Comparison of ENCODE assay signal across 13 cellular contexts in the genomic region with DNA sequence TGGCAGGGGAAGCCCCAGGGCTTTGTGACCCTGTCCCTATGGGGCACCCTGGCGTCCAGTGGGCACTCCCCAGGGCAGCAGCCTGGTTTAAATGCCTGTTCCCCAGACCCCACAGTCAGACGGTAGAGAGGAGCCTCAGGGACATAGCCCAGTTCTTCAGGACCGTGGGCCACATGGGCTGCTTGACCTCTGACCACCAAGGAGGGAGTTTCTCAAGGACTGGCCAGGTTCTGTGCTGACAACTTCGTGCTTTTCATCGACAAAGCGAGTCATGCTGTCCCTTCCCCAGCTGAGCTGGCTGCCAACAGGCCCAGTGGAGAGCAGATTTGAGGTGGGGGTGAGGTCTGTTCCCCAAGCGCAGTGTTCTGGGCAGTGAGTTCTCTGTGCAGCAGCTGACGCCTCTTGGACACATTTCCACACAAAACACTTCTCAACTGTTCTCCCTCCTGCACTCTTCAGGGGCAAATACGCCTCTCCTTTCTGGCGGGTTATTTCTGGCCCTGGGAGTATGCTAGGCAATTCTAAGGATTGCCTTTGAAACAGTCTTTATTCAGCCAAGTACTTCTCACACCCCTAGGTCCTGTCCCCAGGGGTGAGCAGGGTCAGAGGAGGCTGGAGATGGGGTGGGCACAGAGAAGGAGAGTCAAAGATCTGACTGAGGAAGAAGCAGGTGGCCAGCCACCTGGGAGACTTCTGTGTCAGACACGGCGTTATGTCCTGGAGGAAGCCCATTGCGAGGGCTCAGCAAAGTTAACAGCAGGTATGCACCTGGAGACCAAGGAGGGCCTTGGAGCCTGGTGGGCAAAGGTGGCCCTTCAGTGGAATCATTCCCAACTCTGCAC. TPM values are rescaled to one million over a fixed set of nuclear protein-coding genes. Genes with fewer than 3 reads are reported as not detected.
DNase-seq lines count a peak whose midpoint lies in the region; ATAC-seq and TF ChIP-seq lines count a peak whose summit lies in the region.
"Had no signal": no experiment of that assay in that cellular context is flagged by ENCODE, and none has a peak within 500 bp of the region (broad histone marks: within the 10 kb centered on the region; RNA-seq: fewer than 3 reads in every experiment).

No MANE protein-coding gene starts in this region.

- H3K27ac Mint-ChIP-seq in T-helper 2 cell treated with Interferon-gamma antibody and Interleukin-4, amounts not matched to agents 5 μg/mL and 100 μg/mL, for 36 hours, result no peak overlapping the region
- H3K27ac Mint-ChIP-seq: activated B cell treated with CpG ODN at 0.5 μM for 24 hours had no signal

- H3K4me1 ChIP-seq in right atrium auricular region, result peaks cover 0 to 38% of the 10 kb centered on the region in 2 donors
- H3K4me1 ChIP-seq in gastrocnemius medialis, result peaks cover 23 to 45% of the 10 kb centered on the region in 2 donors

- intact Hi-C loops in gastrocnemius medialis (cut with DNase I; ENCODE audit: low total_unique reads), result no loop called here

- H3K27me3 Mint-ChIP-seq in T-helper 2 cell treated with Interferon-gamma antibody and Interleukin-4, amounts not matched to agents 5 μg/mL and 100 μg/mL, for 36 hours (ENCODE audit: low read depth), result no peaks in the 10 kb centered on the region
- H3K27me3 Mint-ChIP-seq: activated B cell treated with CpG ODN at 0.5 μM for 24 hours; CD4-positive, alpha-beta memory T cell had no signal

- H3K4me3 Mint-ChIP-seq in T-helper 2 cell treated with Interferon-gamma antibody and Interleukin-4, amounts not matched to agents 5 μg/mL and 100 μg/mL, for 36 hours, result no peak overlapping the region
- H3K4me3 Mint-ChIP-seq: activated B cell treated with CpG ODN at 0.5 μM for 24 hours; CD4-positive, alpha-beta memory T cell had no signal

- H3K9me3 ChIP-seq in right atrium auricular region (no peaks in the 10 kb centered on the region), gastrocnemius medialis (no peaks in the 10 kb centered on the region)

- TF ChIP-seq POLR2A in gastrocnemius medialis (IDR thresholded peaks at IDR 0.05), result no peak

- TF ChIP-seq CTCF in right atrium auricular region (IDR thresholded peaks at IDR 0.05) (no peak), gastrocnemius medialis (IDR thresholded peaks at IDR 0.05 in 4 of 5, conservative IDR thresholded peaks at IDR 0.05 in 1 of 5) (no peak)

- peak overlapping the region; percentile 84 for H3K27ac ChIP-seq in caudate nucleus (ENCODE audit: low read depth, low read length)
- peak overlapping the region; percentile 62 to 84 for H3K27ac ChIP-seq in right atrium auricular region
- H3K27ac ChIP-seq in gastrocnemius medialis, result peak overlapping the region; percentile 24 to 70 (median 43)

- H3K36me3 ChIP-seq in H7 (replicated peaks; ENCODE audit: control insufficient read depth, insufficient read depth, low read length), result peaks cover 7% of the 10 kb centered on the region
- H3K36me3 ChIP-seq in right atrium auricular region, result peaks cover 23% of the 10 kb centered on the region
- H3K36me3 ChIP-seq in gastrocnemius medialis, result peaks cover 0 to 3% of the 10 kb centered on the region in 2 donors

- ATAC-seq in gastrocnemius medialis, result peak in 1 of 2 donors; percentile 31
- no peak for ATAC-seq in GM21786 (IDR thresholded peaks at IDR 0.05; ENCODE audit: unreplicated experiment)

- no peaks in the 10 kb centered on the region for H3K4me1 Mint-ChIP-seq in T-helper 2 cell treated with Interferon-gamma antibody and Interleukin-4, amounts not matched to agents 5 μg/mL and 100 μg/mL, for 36 hours (ENCODE audit: low read depth)

- H3K4me3 ChIP-seq in H7 (ENCODE audit: insufficient read depth, low read depth, low read length) (no peak overlapping the region), right atrium auricular region (no peak overlapping the region), gastrocnemius medialis (no peak overlapping the region)

- H3K36me3 Mint-ChIP-seq in T-helper 2 cell treated with Interferon-gamma antibody and Interleukin-4, amounts not matched to agents 5 μg/mL and 100 μg/mL, for 36 hours (ENCODE audit: low read depth), result peaks cover 6% of the 10 kb centered on the region

- in situ Hi-C loops in gastrocnemius medialis (cut with MboI; ENCODE audit: low sequenced_read_pairs in 4 of 4), result no loop called here

- H3K9me3 Mint-ChIP-seq in T-helper 2 cell treated with Interferon-gamma antibody and Interleukin-4, amounts not matched to agents 5 μg/mL and 100 μg/mL, for 36 hours, result no peaks in the 10 kb centered on the region
- H3K9me3 Mint-ChIP-seq: activated B cell treated with CpG ODN at 0.5 μM for 24 hours; CD4-positive, alpha-beta memory T cell had no signal

- DNase-seq in H7, result peak; percentile 17
- peak in 29 of 61 donors; percentile 26 to 79 (median 54) for DNase-seq in caudate nucleus (lab: John Stamatoyannopoulos, UW)
- peak; percentile 58 for DNase-seq in right atrium auricular region (ENCODE audit: low spot score)
- no peak for DNase-seq in gastrocnemius medialis
- DNase-seq in DMS153 treated with DMSO at 0.1 percent for 48 hours (lab: John Stamatoyannopoulos, UW; ENCODE audit: unreplicated experiment), result no peak
- DNase-seq in T-helper 2 cell treated with Interferon-gamma antibody and Interleukin-4, amounts not matched to agents 5 μg/mL and 100 μg/mL, for 36 hours (ENCODE audit: low spot score), result no peak
- DNase-seq in SW480 (ENCODE audit: low spot score), result no peak
- DNase-seq: activated B cell treated with CpG ODN at 0.5 μM for 24 hours; CD4-positive, alpha-beta memory T cell; MV-4-11; NCI-H524; SIG-M5 had no signal

- H3K27me3 ChIP-seq in H7 (ENCODE audit: control insufficient read depth, insufficient read depth, low read length) (no peaks in the 10 kb centered on the region), right atrium auricular region (no peaks in the 10 kb centered on the region), gastrocnemius medialis (no peaks in the 10 kb centered on the region)

RNA-seq across cellular contexts. Expression of gene CAMK2B, which starts 57.3 kb away (rescaled TPM):
- total RNA-seq in H7 (2014; rRNA removed; shearing (Covaris generic)), result 0.31 TPM in 1 of 2 replicates, not detected in the other
- 10 to 100 TPM; 79.9 to 84.7 TPM for total RNA-seq in right atrium auricular region
- total RNA-seq in gastrocnemius medialis, result 10 to 100 TPM; 35.3 to 64.8 (median 46.0) TPM
- total RNA-seq: CD4-positive, alpha-beta memory T cell had no signal

Comparison
In these comparisons a context has a peak if more than half of its experiments do, and no peak if none do; other contexts are left out.
1. DNase-seq: peak in H7 (single experiment) and right atrium auricular region (single experiment); none in gastrocnemius medialis (0 of 2), DMS153 treated with DMSO at 0.1 percent for 48 hours (single experiment), T-helper 2 cell treated with Interferon-gamma antibody and Interleukin-4, amounts not matched to agents 5 μg/mL and 100 μg/mL, for 36 hours (single experiment) and SW480 (single experiment).
2. RNA of gene CAMK2B, which starts 57.3 kb away (total RNA-seq): 79.9 to 84.7 TPM in right atrium auricular region and 35.3 to 64.8 TPM in gastrocnemius medialis; 0.31 TPM in H7; every median in the first group is over 10 times any median in the second.
3. Peak in every context shown above with its lines, with median percentiles within 50 percentile points of each other: H3K27ac ChIP-seq.